ENCODE assay signal across 21 cellular contexts in the genomic region with DNA sequence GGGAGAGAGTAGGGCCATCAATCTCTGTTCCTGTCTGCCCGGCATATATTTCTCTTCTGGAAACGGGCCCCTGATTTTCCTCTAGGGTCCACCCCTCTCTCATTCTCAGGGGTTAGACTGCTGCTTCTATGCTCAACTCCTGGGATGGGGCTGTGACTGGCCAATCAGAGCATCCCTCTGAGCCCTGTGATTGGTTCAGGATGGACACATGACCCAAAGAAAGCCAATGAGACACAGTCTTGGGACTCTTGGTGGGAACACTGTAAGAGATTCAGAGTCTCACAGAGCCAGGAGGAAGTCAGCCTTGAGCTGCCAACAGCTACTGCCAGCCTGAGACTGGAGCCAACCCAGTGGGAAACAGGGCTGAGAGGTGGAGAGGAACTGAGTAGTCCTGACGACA. TPM values are rescaled to one million over a fixed set of nuclear protein-coding genes. Genes with fewer than 3 reads are reported as not detected.
DNase-seq lines count a peak whose midpoint lies in the region; ATAC-seq, FAIRE-seq and TF ChIP-seq lines count a peak whose summit lies in the region.
"Had no signal": no experiment of that assay in that cellular context is flagged by ENCODE, and none has a peak within 500 bp of the region (broad histone marks: within the 10 kb centered on the region; RNA-seq: fewer than 3 reads in every experiment).

No MANE protein-coding gene starts in this region.

- H3K36me3 ChIP-seq in HEK293 (ENCODE audit: control insufficient read depth in 2 of 2, insufficient read depth in 1 of 2, low read length in 2 of 2) (no peaks in the 10 kb centered on the region), OCI-LY7 (ENCODE audit: insufficient read depth, low read length) (no peaks in the 10 kb centered on the region), H1 (ENCODE audit: control insufficient read depth in 2 of 4, insufficient read depth in 4 of 4, low read length in 3 of 4) (peaks cover 0 to 5% (median 3%) of the 10 kb centered on the region in 4 experiments; a peak in 3 of 8 replicates), H7 (replicated peaks; ENCODE audit: control insufficient read depth, insufficient read depth, low read length) (peaks cover 2% of the 10 kb centered on the region)
- H3K36me3 ChIP-seq: Peyer's patch, SJCRH30 had no signal

- H3K4me3 ChIP-seq in A549, result no peak overlapping the region
- H3K4me3 ChIP-seq in HEK293 (ENCODE audit: low read depth, low read length), result no peak overlapping the region
- no peak overlapping the region for H3K4me3 ChIP-seq in OCI-LY7 (ENCODE audit: low read depth, low read length, poor library complexity, severe bottlenecking)
- H3K4me3 ChIP-seq in H1 (ENCODE audit: extremely low read depth in 1 of 4, insufficient read depth in 2 of 4, low read depth in 3 of 4, low read length in 4 of 4), result no peak overlapping the region
- H3K4me3 ChIP-seq in H7 (ENCODE audit: insufficient read depth, low read depth, low read length), result no peak overlapping the region
- H3K4me3 ChIP-seq: Peyer's patch, SJCRH30 had no signal

- no peak overlapping the region for H4K8ac ChIP-seq in H1 (ENCODE audit: extremely low read depth, insufficient read depth, low read length)

- H3K4me1 ChIP-seq in A549 (peaks cover 16% of the 10 kb centered on the region; the same call in 1 of the 3 replicates), HEK293 (ENCODE audit: control insufficient read depth, insufficient read depth, low read length) (no peaks in the 10 kb centered on the region), OCI-LY7 (ENCODE audit: insufficient read depth, low read length, poor library complexity, severe bottlenecking) (no peaks in the 10 kb centered on the region), H1 (replicated peaks in 1 of 4; ENCODE audit: control insufficient read depth in 3 of 4, insufficient read depth in 4 of 4, low read length in 3 of 4) (no peaks in the 10 kb centered on the region)
- H3K4me1 ChIP-seq: Peyer's patch had no signal

- TF ChIP-seq RAD21 in A549 (conservative IDR thresholded peaks at IDR 0.05 in 1 of 2, IDR thresholded peaks at IDR 0.05 in 1 of 2) (no peak), H1 (IDR thresholded peaks at IDR 0.05 in 1 of 2, conservative IDR thresholded peaks at IDR 0.05 in 1 of 2; ENCODE audit: low read depth in 2 of 2, low read length in 2 of 2) (no peak)

- no peak overlapping the region for H3K23ac ChIP-seq in H1 (ENCODE audit: insufficient read length)

- H2AFZ ChIP-seq in OCI-LY7 (ENCODE audit: low read length), result no peak overlapping the region
- no peak overlapping the region for H2AFZ ChIP-seq in H1 (ENCODE audit: low read length)

- H3K79me2 ChIP-seq in OCI-LY7 (ENCODE audit: insufficient read depth, low read depth, low read length) (no peaks in the 10 kb centered on the region), H1 (ENCODE audit: control insufficient read depth in 1 of 2, insufficient read depth in 2 of 2, low read length in 2 of 2) (no peaks in the 10 kb centered on the region)

- DNase-seq in A549 (ENCODE audit: low read depth in 1 of 2, low spot score in 1 of 2), result no peak
- DNase-seq in OCI-LY7 (ENCODE audit: low spot score), result peak; percentile 7
- no peak for DNase-seq in H1 (ENCODE audit: low read depth in 1 of 2, low spot score in 2 of 2)
- DNase-seq in H7, result no peak
- no peak for DNase-seq in activated CD4-positive, alpha-beta T cell treated with anti-CD3 and anti-CD28 coated beads, Interleukin-2, amount 50 U/mL, for 4 hours
- DNase-seq: CD4-positive, CD25-positive, alpha-beta regulatory T cell; DMS 273 treated with DMSO at 0.1 percent for 48 hours; HCEC 1CT; MV-4-11; NCI-H1417; NCI-H1694 treated with DMSO at 0.1 percent for 48 hours; NCI-H2081 treated with DMSO at 0.1 percent for 48 hours; NCI-H526 treated with DMSO at 0.1 percent for 48 hours; NK-92 treated with Interleukin-12 subunit alpha and Interleukin-12 subunit beta, amount 100 ng/mL, for 24 hours; Peyer's patch; SJCRH30 had no signal

- H3K14ac ChIP-seq in H1 (ENCODE audit: insufficient read length), result no peak overlapping the region

- H4K20me1 ChIP-seq in OCI-LY7 (ENCODE audit: insufficient read depth, low read length) (no peaks in the 10 kb centered on the region), H1 (replicated peaks in 1 of 2; ENCODE audit: control insufficient read depth in 1 of 2, insufficient read depth in 2 of 2, low read length in 2 of 2) (peaks cover 0 to 9% of the 10 kb centered on the region in 2 experiments)

- CTCF ChIA-PET in A549 (lab: Yijun Ruan, JAX), result interaction anchor here (0.5 to 16.1 kb wide), 5 partner anchors 16 to 180 kb away, joined by 3 to 219 read pairs (median 5); no protein-coding TSS in a partner anchor
- CTCF ChIA-PET in HEK293 (lab: Yijun Ruan, JAX), result interaction anchor here (0.7 to 1.2 kb wide), 2 partner anchors 95 to 179 kb away, joined by 3 to 4 read pairs; no protein-coding TSS in a partner anchor
- CTCF ChIA-PET in OCI-LY7 (lab: Charles Lee; ENCODE audit: unreplicated experiment), result no interaction called here
- CTCF ChIA-PET in H1 (lab: Charles Lee; ENCODE audit: partially characterized antibody), result interaction anchor here (0.9 to 2.4 kb wide), 5 partner anchors 16 to 129 kb away, joined by 3 to 10 read pairs (median 5); no protein-coding TSS in a partner anchor

- no peak overlapping the region for H3K4me2 ChIP-seq in A549
- H3K4me2 ChIP-seq in OCI-LY7 (ENCODE audit: low read length), result no peak overlapping the region
- H3K4me2 ChIP-seq in H1 (ENCODE audit: insufficient read depth in 1 of 2, low read depth in 2 of 2, low read length in 2 of 2), result no peak overlapping the region

- H3K27ac ChIP-seq in A549 (no peak overlapping the region), HEK293 (ENCODE audit: extremely low read depth, low read depth, low read length) (no peak overlapping the region), OCI-LY7 (ENCODE audit: low read depth, low read length, poor library complexity, severe bottlenecking) (no peak overlapping the region), H1 (ENCODE audit: low read depth, low read length) (no peak overlapping the region)
- H3K27ac ChIP-seq: Peyer's patch, SJCRH30 had no signal

- TF ChIP-seq POLR2A in A549 (IDR thresholded peaks at IDR 0.05; ENCODE audit: low read length), result no peak
- no peak for TF ChIP-seq POLR2A in H1 (IDR thresholded peaks at IDR 0.05; ENCODE audit: control extremely low read depth in 1 of 2, low read depth in 2 of 2, low read length in 2 of 2)

- FAIRE-seq in A549 (lab: Jason Lieb, UNC), result no peak
- FAIRE-seq in H1 (lab: Jason Lieb, UNC), result no peak
- FAIRE-seq: GM12892 had no signal

- no peaks in the 10 kb centered on the region for H3K79me1 ChIP-seq in H1 (ENCODE audit: low read depth, low read length)

- ATAC-seq in A549 (peak in 1 of 2 experiments; percentile 51; a peak in 3 of 6 replicates), HG02970 (IDR thresholded peaks at IDR 0.05; ENCODE audit: low FRiP score, unreplicated experiment) (no peak), HG02885 (IDR thresholded peaks at IDR 0.05; ENCODE audit: poor library complexity, unreplicated experiment) (no peak)

- no peak overlapping the region for H2BK20ac ChIP-seq in H1 (ENCODE audit: low read length)

- H3K9me2 ChIP-seq in OCI-LY7 (ENCODE audit: insufficient read depth, low read length), result no peaks in the 10 kb centered on the region

- H2BK12ac ChIP-seq in H1 (ENCODE audit: low read depth, low read length), result no peak overlapping the region

- intact Hi-C loops in OCI-LY7 (cut with micrococcal nuclease; ENCODE audit: unreplicated experiment), result no loop called here

- TF ChIP-seq EP300 in A549 (IDR thresholded peaks at IDR 0.05) (no peak), H1 (IDR thresholded peaks at IDR 0.05; ENCODE audit: borderline replicate concordance in 1 of 2, low read depth in 2 of 2, low read length in 2 of 2) (no peak)

- H3K27me3 ChIP-seq in H1 (replicated peaks in 1 of 4; ENCODE audit: control insufficient read depth in 3 of 4, extremely low read depth in 1 of 4, insufficient read depth in 3 of 4, low read length in 3 of 4) (no peaks in the 10 kb centered on the region), H7 (ENCODE audit: control insufficient read depth, insufficient read depth, low read length) (no peaks in the 10 kb centered on the region)
- H3K27me3 ChIP-seq: Peyer's patch had no signal

- no peak overlapping the region for H3K18ac ChIP-seq in H1 (ENCODE audit: extremely low read depth, low read length)

- peaks cover 9% of the 10 kb centered on the region; the same call in 1 of the 2 replicates for H3K23me2 ChIP-seq in H1 (ENCODE audit: low read depth, low read length)

- TF ChIP-seq CTCF in A549 (IDR thresholded peaks at IDR 0.05), result no peak
- TF ChIP-seq CTCF in HEK293 (tag by site-specific recombination; IDR thresholded peaks at IDR 0.05), result no peak
- TF ChIP-seq CTCF in OCI-LY7 (conservative IDR thresholded peaks at IDR 0.05; ENCODE audit: low read length), result no peak
- TF ChIP-seq CTCF in H1 (IDR thresholded peaks at IDR 0.05; ENCODE audit: control extremely low read depth in 1 of 3, insufficient read depth in 1 of 3, low read depth in 1 of 3, low read length in 3 of 3), result no peak

- BruUV-seq in OCI-LY7 (replicated peaks; lab: Mats Ljungman, UMichigan), result no TSS peak

- H3K9me3 ChIP-seq in A549 (no peaks in the 10 kb centered on the region), HEK293 (ENCODE audit: control insufficient read depth, insufficient read depth, low read depth, low read length) (no peaks in the 10 kb centered on the region), OCI-LY7 (ENCODE audit: low read length) (no peaks in the 10 kb centered on the region), H1 (ENCODE audit: insufficient read depth in 2 of 2, low read depth in 1 of 2, low read length in 1 of 2) (no peaks in the 10 kb centered on the region)
- H3K9me3 ChIP-seq: Peyer's patch, SJCRH30 had no signal

- no peak overlapping the region for H4K5ac ChIP-seq in H1 (ENCODE audit: insufficient read length, low read depth, low read length)

- H4K91ac ChIP-seq in H1 (replicated peaks; ENCODE audit: insufficient read length, low read length), result no peak overlapping the region

- H2BK120ac ChIP-seq in H1 (replicated peaks; ENCODE audit: low read depth, low read length), result no peak overlapping the region

- H3K4ac ChIP-seq in H1 (replicated peaks; ENCODE audit: insufficient read length, low read depth, low read length), result no peak overlapping the region

- no peak overlapping the region for H3K9ac ChIP-seq in H1 (replicated peaks in 1 of 4; ENCODE audit: extremely low read depth in 1 of 4, low read depth in 3 of 4, low read length in 3 of 4)

- POLR2A ChIA-PET in A549 (lab: Yijun Ruan, JAX), result no interaction called here
- POLR2A ChIA-PET in HEK293 (lab: Yijun Ruan, JAX), result no interaction called here
- POLR2A ChIA-PET in OCI-LY7 (lab: Charles Lee), result no interaction called here
- POLR2A ChIA-PET in H1 (lab: Charles Lee; ENCODE audit: partially characterized antibody), result no interaction called here

- no peak overlapping the region for H2AK5ac ChIP-seq in H1 (ENCODE audit: low read depth, low read length)

- WGBS in A549 (ENCODE audit: missing lambda C conversion rate), result 29% methylated on average over 3 of the region's 3 CpGs
- WGBS in H1 (ENCODE audit: extremely low coverage in 1 of 2, insufficient coverage in 1 of 2, insufficient read length in 1 of 2, insufficient replicate concordance in 2 of 2, low coverage in 1 of 2, low lambda C conversion rate in 2 of 2, missing lambda C conversion rate in 1 of 2), 2 experiments, result 94% methylated on average over 3 of the region's 3 CpGs; no CpG with 5 or more reads in 1 of the 2 experiments

- no peak overlapping the region for H3K56ac ChIP-seq in H1 (replicated peaks; ENCODE audit: insufficient read length, low read depth, low read length)

- no peak overlapping the region for H2BK15ac ChIP-seq in H1 (ENCODE audit: low read length)

- H2BK5ac ChIP-seq in H1 (ENCODE audit: low read depth, low read length), result no peak overlapping the region

RNA-seq across cellular contexts. Expression of gene KCNB1, which starts 31.1 kb away (rescaled TPM):
- polyA plus RNA-seq in A549 (2011; rRNA removed), result 0.28 TPM in 2 replicates
- 0.07 and 0.09 TPM in 2 replicates for polyA plus RNA-seq in A549 (2012; cell fraction: cytosol; rRNA removed)
- 0.05 and 0.08 TPM in 2 replicates for polyA plus RNA-seq in A549 (2012; cell fraction: nucleus; rRNA removed)
- polyA plus RNA-seq in A549 (2017; fragmentation: RNase III; extraction: RNeasy Plus Mini Kit Qiagen cat#74134 plus additional on column Dnase treatment), result 0.11 to 0.24 TPM (median 0.12 TPM) in 3 replicates
- 0.44 and 0.54 TPM in 2 replicates for polyA minus RNA-seq in A549 (2011; rRNA and poly(A)+ RNA removed)
- 0.03 TPM in 1 of 2 replicates, not detected in the other for total RNA-seq in OCI-LY7 (2014; rRNA removed; shearing (Covaris generic))
- 0.07 TPM in 1 of 2 replicates, not detected in the other for total RNA-seq in OCI-LY7 (2022)
- 0.58 and 0.59 TPM in 2 replicates for total RNA-seq in H1 (2021; fragmentation: NEBNext Ultra II Directional; extraction: Animal tissue kit (Norgen Biotek cat#: 25700))
- polyA plus RNA-seq in H1 (2011; rRNA removed), result 0.47 and 0.67 TPM in 2 replicates
- 0.56 TPM for polyA plus RNA-seq in H1 (2011; cell fraction: cytosol; rRNA removed)
- polyA plus RNA-seq in H1 (2011; cell fraction: nucleus; rRNA removed), result 1.0 TPM
- 0.54 to 4.4 TPM (median 0.65 TPM) in 4 replicates for polyA plus RNA-seq in H1 (2012, experiment 1 of 2)
- polyA plus RNA-seq in H1 (2012, experiment 2 of 2), result 0.12 TPM
- 0.28 TPM for polyA plus RNA-seq in H1 (2013, experiment 1 of 2)
- polyA plus RNA-seq in H1 (2013, experiment 2 of 2), result 0.35 TPM
- polyA minus RNA-seq in H1 (2011; rRNA and poly(A)+ RNA removed), result 1.7 and 6.4 TPM in 2 replicates
- 1.4 TPM for polyA minus RNA-seq in H1 (2011; cell fraction: cytosol; rRNA and poly(A)+ RNA removed)
- polyA minus RNA-seq in H1 (2011; cell fraction: nucleus; rRNA and poly(A)+ RNA removed), result 1.7 TPM
- 0.41 and 0.48 TPM in 2 replicates for total RNA-seq in H7 (2014; rRNA removed; shearing (Covaris generic))
- total RNA-seq: CD4-positive, CD25-positive, alpha-beta regulatory T cell; M059J had no signal

RNA-seq across cellular contexts. Expression of gene PTGIS, which starts 54.4 kb away (rescaled TPM):
- polyA plus RNA-seq in A549 (2011; rRNA removed), result 0.03 and 0.07 TPM in 2 replicates
- polyA plus RNA-seq in A549 (2012; cell fraction: cytosol; rRNA removed), result 0.01 and 0.05 TPM in 2 replicates
- polyA plus RNA-seq in A549 (2012; cell fraction: nucleus; rRNA removed), result 0.01 and 0.11 TPM in 2 replicates
- polyA plus RNA-seq in A549 (2017; fragmentation: RNase III; extraction: RNeasy Plus Mini Kit Qiagen cat#74134 plus additional on column Dnase treatment), result 0.04 to 0.05 TPM (median 0.04 TPM) in 3 replicates
- polyA minus RNA-seq in A549 (2011; rRNA and poly(A)+ RNA removed), result 0.04 and 0.24 TPM in 2 replicates
- total RNA-seq in OCI-LY7 (2014; rRNA removed; shearing (Covaris generic)), result not detected in 2 replicates
- not detected in 2 replicates for total RNA-seq in OCI-LY7 (2022)
- total RNA-seq in H1 (2021; fragmentation: NEBNext Ultra II Directional; extraction: Animal tissue kit (Norgen Biotek cat#: 25700)), result 35.5 and 40.2 TPM in 2 replicates
- 29.9 and 44.0 TPM in 2 replicates for polyA plus RNA-seq in H1 (2011; rRNA removed)
- 29.9 TPM for polyA plus RNA-seq in H1 (2011; cell fraction: cytosol; rRNA removed)
- polyA plus RNA-seq in H1 (2011; cell fraction: nucleus; rRNA removed), result 37.9 TPM
- 22.4 to 30.7 TPM (median 23.3 TPM) in 4 replicates for polyA plus RNA-seq in H1 (2012, experiment 1 of 2)
- polyA plus RNA-seq in H1 (2012, experiment 2 of 2), result 22.9 TPM
- polyA plus RNA-seq in H1 (2013, experiment 1 of 2), result 23.7 TPM
- 26.0 TPM for polyA plus RNA-seq in H1 (2013, experiment 2 of 2)
- 34.2 and 40.8 TPM in 2 replicates for polyA minus RNA-seq in H1 (2011; rRNA and poly(A)+ RNA removed)
- polyA minus RNA-seq in H1 (2011; cell fraction: cytosol; rRNA and poly(A)+ RNA removed), result 28.5 TPM
- polyA minus RNA-seq in H1 (2011; cell fraction: nucleus; rRNA and poly(A)+ RNA removed), result 16.2 TPM
- total RNA-seq in H7 (2014; rRNA removed; shearing (Covaris generic)), result 14.3 and 15.4 TPM in 2 replicates
- total RNA-seq: CD4-positive, CD25-positive, alpha-beta regulatory T cell had no signal
- polyA plus RNA-seq: CD4-positive, CD25-positive, alpha-beta regulatory T cell had no signal

Comparison
In these comparisons a context has a peak if more than half of its experiments do, and no peak if none do; other contexts are left out.
1. RNA of gene PTGIS, which starts 54.4 kb away (total RNA-seq): 35.5 to 40.2 TPM in H1 and 14.3 to 15.4 TPM in H7; not detected in OCI-LY7; every median in the first group is over 10 times any median in the second.